In genomic region chr3:136193273-136194043, GRCh38 we compare ENCODE assay signal across 8 cellular contexts. TPM values are rescaled to one million over a fixed set of nuclear protein-coding genes. Genes with fewer than 3 reads are reported as not detected.
DNase-seq lines count a peak whose midpoint lies in the region; ATAC-seq and TF ChIP-seq lines count a peak whose summit lies in the region.

No MANE protein-coding gene starts in this region.

- TF ChIP-seq CTCF in parathyroid adenoma (IDR thresholded peaks at IDR 0.05), result no peak

- H3K79me2 ChIP-seq in parathyroid adenoma, result peaks cover 59% of the 10 kb centered on the region

- H3K4me1 Mint-ChIP-seq in activated T-cell treated with anti-CD3 and anti-CD28 coated beads, Interleukin-2, amount 50 U/mL, for 24 hours (ENCODE audit: low read depth), result peaks cover 68% of the 10 kb centered on the region

- intact Hi-C loops in left colon (cut with DNase I, micrococcal nuclease), result loop anchor here (10.0 kb wide), 3 partner anchors 61 to 561 kb away; partner anchors contain the start of genes PCCB (in 1 of the 2) and STAG1 (in 1 of the 2)

- H3K4me3 ChIP-seq in parathyroid adenoma (ENCODE audit: low read depth, low read length), result peak overlapping the region; percentile 80

- H3K9ac ChIP-seq in parathyroid adenoma, result no peak overlapping the region

- no peak for TF ChIP-seq POLR2A in erythroblast (IDR thresholded peaks at IDR 0.05; ENCODE audit: low read length)

- H3K4me2 ChIP-seq in parathyroid adenoma (ENCODE audit: low read length), result peak overlapping the region; percentile 81

- DNase-seq in activated T-cell treated with anti-CD3 and anti-CD28 coated beads, Interleukin-2, amount 50 U/mL, for 24 hours, result no peak
- DNase-seq in activated T-cell treated with anti-CD3 and anti-CD28 coated beads for 4 hours (no peak), RPMI8226 (peak; percentile 54), erythroblast (lab: John Stamatoyannopoulos, UW) (peak; percentile 60 to 66), left colon (no peak), hippocampal formation (lab: John Stamatoyannopoulos, UW) (no peak)

- no peak overlapping the region for H2AFZ ChIP-seq in parathyroid adenoma

- ATAC-seq in left colon (no peak), GM18498 (IDR thresholded peaks at IDR 0.05; ENCODE audit: unreplicated experiment) (no peak)

- no peaks in the 10 kb centered on the region for H3K9me3 ChIP-seq in parathyroid adenoma (ENCODE audit: control insufficient read depth, low read length)

- H3K27ac ChIP-seq in parathyroid adenoma, result peak overlapping the region; percentile 2

- no peaks in the 10 kb centered on the region for H3K36me3 ChIP-seq in parathyroid adenoma (ENCODE audit: control insufficient read depth, insufficient read depth, low read length)

- peaks cover 70% of the 10 kb centered on the region for H3K36me3 Mint-ChIP-seq in activated T-cell treated with anti-CD3 and anti-CD28 coated beads, Interleukin-2, amount 50 U/mL, for 24 hours (ENCODE audit: low read depth)

- H3K4me3 Mint-ChIP-seq in activated T-cell treated with anti-CD3 and anti-CD28 coated beads, Interleukin-2, amount 50 U/mL, for 24 hours, result peak overlapping the region; percentile 93

- H3K27ac Mint-ChIP-seq in activated T-cell treated with anti-CD3 and anti-CD28 coated beads, Interleukin-2, amount 50 U/mL, for 24 hours, result peak overlapping the region; percentile 98

- peaks cover 22% of the 10 kb centered on the region for H3K4me1 ChIP-seq in parathyroid adenoma

- H3K27me3 Mint-ChIP-seq in activated T-cell treated with anti-CD3 and anti-CD28 coated beads, Interleukin-2, amount 50 U/mL, for 24 hours, result no peaks in the 10 kb centered on the region

- H3K27me3 ChIP-seq in parathyroid adenoma (ENCODE audit: control insufficient read depth, insufficient read depth, low read length), result no peaks in the 10 kb centered on the region

- H3K9me3 Mint-ChIP-seq in activated T-cell treated with anti-CD3 and anti-CD28 coated beads, Interleukin-2, amount 50 U/mL, for 24 hours, result no peaks in the 10 kb centered on the region

RNA-seq across cellular contexts. Expression of gene MSL2, which starts 2.7 kb away (rescaled TPM):
- total RNA-seq in left colon, result 10 to 100 TPM; 22.6 to 24.5 TPM

RNA-seq across cellular contexts. Expression of gene PCCB, which starts 56.7 kb away (rescaled TPM):
- total RNA-seq in left colon, result 10 to 100 TPM; 53.0 to 59.1 TPM

Comparison
In these comparisons a context has a peak if more than half of its experiments do, and no peak if none do; other contexts are left out.
1. DNase-seq: peak in RPMI8226 (single experiment) and erythroblast (2 of 2); none in activated T-cell treated with anti-CD3 and anti-CD28 coated beads, Interleukin-2, amount 50 U/mL, for 24 hours (single experiment), activated T-cell treated with anti-CD3 and anti-CD28 coated beads for 4 hours (single experiment), left colon (0 of 2) and hippocampal formation (0 of 2).